ENCODE assay signal across 11 cellular contexts in genomic region chr12:57497223-57498142, GRCh38. TPM values are rescaled to one million over a fixed set of nuclear protein-coding genes. Genes with fewer than 3 reads are reported as not detected.
DNase-seq lines count a peak whose midpoint lies in the region; ATAC-seq and TF ChIP-seq lines count a peak whose summit lies in the region.
"Had no signal": no experiment of that assay in that cellular context is flagged by ENCODE, and none has a peak within 500 bp of the region (broad histone marks: within the 10 kb centered on the region; RNA-seq: fewer than 3 reads in every experiment).

No MANE protein-coding gene starts in this region.

- H3K36me3 Mint-ChIP-seq in activated T-cell treated with anti-CD3 and anti-CD28 coated beads, Interleukin-2, amount 50 U/mL, for 72 hours (ENCODE audit: insufficient read depth in 2 of 2): peaks cover 31 to 66% of the 10 kb centered on the region in 2 donors
- peaks cover 61% of the 10 kb centered on the region for H3K36me3 Mint-ChIP-seq in activated naive CD8-positive, alpha-beta T cell treated with anti-CD3 and anti-CD28 coated beads, Interleukin-2, amount 10 ng/mL, durations not matched to agents 7 days and 5 days
- H3K36me3 Mint-ChIP-seq in progenitor cell of endocrine pancreas (ENCODE audit: insufficient read depth): peaks cover 51% of the 10 kb centered on the region

- no peak for ATAC-seq in activated T-cell treated with anti-CD3 and anti-CD28 coated beads, Interleukin-2, amount 50 U/mL, for 72 hours (replicated peaks in 1 of 2)
- ATAC-seq in activated naive CD8-positive, alpha-beta T cell treated with anti-CD3 and anti-CD28 coated beads, Interleukin-2, amount 10 ng/mL, durations not matched to agents 7 days and 5 days (ENCODE audit: low read depth): no peak
- ATAC-seq in GM21529 (IDR thresholded peaks at IDR 0.05; ENCODE audit: unreplicated experiment): no peak

- H3K4me3 Mint-ChIP-seq in activated T-cell treated with anti-CD3 and anti-CD28 coated beads, Interleukin-2, amount 50 U/mL, for 72 hours: no peak overlapping the region
- H3K4me3 Mint-ChIP-seq in activated naive CD8-positive, alpha-beta T cell treated with anti-CD3 and anti-CD28 coated beads, Interleukin-2, amount 10 ng/mL, durations not matched to agents 7 days and 5 days: no peak overlapping the region
- no peak overlapping the region for H3K4me3 Mint-ChIP-seq in progenitor cell of endocrine pancreas (ENCODE audit: low read depth)

- no peak for DNase-seq in activated T-cell treated with anti-CD3 and anti-CD28 coated beads, Interleukin-2, amount 50 U/mL, for 72 hours
- no peak for DNase-seq in activated T-cell treated with anti-CD3 and anti-CD28 coated beads, Interleukin-2, amount 50 U/mL, for 1 hour
- no peak for DNase-seq in activated naive CD8-positive, alpha-beta T cell treated with anti-CD3 and anti-CD28 coated beads, Interleukin-2, amount 10 ng/mL, durations not matched to agents 7 days and 5 days
- DNase-seq in progenitor cell of endocrine pancreas (ENCODE audit: low spot score, unreplicated experiment) (no peak), GM13976 (ENCODE audit: low spot score) (no peak)
- DNase-seq: activated CD8-positive, alpha-beta memory T cell treated with anti-CD3 and anti-CD28 coated beads for 24 hours; adrenal gland; cortex of kidney; DMS53; Kasumi-1 had no signal

- in situ Hi-C loops in GM13976 (cut with MboI; ENCODE audit: low sequenced_read_pairs, unreplicated experiment): no loop called here

- H3K9me3 Mint-ChIP-seq in activated T-cell treated with anti-CD3 and anti-CD28 coated beads, Interleukin-2, amount 50 U/mL, for 72 hours: no peaks in the 10 kb centered on the region
- peaks cover 5% of the 10 kb centered on the region for H3K9me3 Mint-ChIP-seq in activated naive CD8-positive, alpha-beta T cell treated with anti-CD3 and anti-CD28 coated beads, Interleukin-2, amount 10 ng/mL, durations not matched to agents 7 days and 5 days
- H3K9me3 Mint-ChIP-seq in progenitor cell of endocrine pancreas (ENCODE audit: low read depth): peaks cover 2% of the 10 kb centered on the region

- no peaks in the 10 kb centered on the region for H3K27me3 Mint-ChIP-seq in activated T-cell treated with anti-CD3 and anti-CD28 coated beads, Interleukin-2, amount 50 U/mL, for 72 hours (ENCODE audit: low read depth)
- H3K27me3 Mint-ChIP-seq in activated naive CD8-positive, alpha-beta T cell treated with anti-CD3 and anti-CD28 coated beads, Interleukin-2, amount 10 ng/mL, durations not matched to agents 7 days and 5 days: no peaks in the 10 kb centered on the region
- H3K27me3 Mint-ChIP-seq in progenitor cell of endocrine pancreas: no peaks in the 10 kb centered on the region

- TF ChIP-seq CTCF in progenitor cell of endocrine pancreas (IDR thresholded peaks at IDR 0.05; ENCODE audit: unreplicated experiment) (no peak), GM13976 (IDR thresholded peaks at IDR 0.05; ENCODE audit: borderline replicate concordance, control extremely low read depth, extremely low read depth, insufficient read depth, missing control alignments) (no peak)

- H3K27ac Mint-ChIP-seq in activated T-cell treated with anti-CD3 and anti-CD28 coated beads, Interleukin-2, amount 50 U/mL, for 72 hours: peak overlapping the region; percentile 17
- H3K27ac Mint-ChIP-seq in activated naive CD8-positive, alpha-beta T cell treated with anti-CD3 and anti-CD28 coated beads, Interleukin-2, amount 10 ng/mL, durations not matched to agents 7 days and 5 days: peak overlapping the region; percentile 47
- peak overlapping the region; percentile 49 for H3K27ac Mint-ChIP-seq in progenitor cell of endocrine pancreas

- H3K4me1 Mint-ChIP-seq in activated T-cell treated with anti-CD3 and anti-CD28 coated beads, Interleukin-2, amount 50 U/mL, for 72 hours (ENCODE audit: low read depth): peaks cover 16% of the 10 kb centered on the region
- H3K4me1 Mint-ChIP-seq in activated naive CD8-positive, alpha-beta T cell treated with anti-CD3 and anti-CD28 coated beads, Interleukin-2, amount 10 ng/mL, durations not matched to agents 7 days and 5 days: peaks cover 18% of the 10 kb centered on the region
- H3K4me1 Mint-ChIP-seq in progenitor cell of endocrine pancreas (ENCODE audit: low read depth): no peaks in the 10 kb centered on the region

- POLR2A ChIA-PET in activated naive CD8-positive, alpha-beta T cell treated with anti-CD3 and anti-CD28 coated beads, Interleukin-2, amount 10 ng/mL, durations not matched to agents 7 days and 5 days (lab: Charles Lee): interaction anchor here (0.6 to 1.4 kb wide), 5 partner anchors 9 to 32 kb away, joined by 3 to 4 read pairs (median 3); no protein-coding TSS in a partner anchor

RNA-seq across cellular contexts. Expression of gene MARS1, which starts 9.6 kb away (rescaled TPM):
- 100 to 1,000 TPM; 575 to 653 TPM for total RNA-seq in activated T-cell treated with anti-CD3 and anti-CD28 coated beads, Interleukin-2, amount 50 U/mL, for 72 hours
- 100 to 1,000 TPM; 293 to 306 TPM for total RNA-seq in activated naive CD8-positive, alpha-beta T cell treated with anti-CD3 and anti-CD28 coated beads, Interleukin-2, amount 10 ng/mL, durations not matched to agents 7 days and 5 days
- total RNA-seq in progenitor cell of endocrine pancreas: 290 and 318 TPM in 2 replicates

RNA-seq across cellular contexts. Expression of gene ARHGAP9, which starts 17.8 kb away (rescaled TPM):
- 100 to 1,000 TPM; 119 to 153 TPM for total RNA-seq in activated T-cell treated with anti-CD3 and anti-CD28 coated beads, Interleukin-2, amount 50 U/mL, for 72 hours
- 100 to 1,000 TPM; 282 to 304 TPM for total RNA-seq in activated naive CD8-positive, alpha-beta T cell treated with anti-CD3 and anti-CD28 coated beads, Interleukin-2, amount 10 ng/mL, durations not matched to agents 7 days and 5 days
- 2.6 and 2.8 TPM in 2 replicates for total RNA-seq in progenitor cell of endocrine pancreas

RNA-seq across cellular contexts. Expression of gene DDIT3, which starts 22.8 kb away (rescaled TPM):
- total RNA-seq in activated T-cell treated with anti-CD3 and anti-CD28 coated beads, Interleukin-2, amount 50 U/mL, for 72 hours: 10 to 100 TPM; 64.6 to 71.7 TPM
- 10 to 100 TPM; 34.4 to 37.2 TPM for total RNA-seq in activated naive CD8-positive, alpha-beta T cell treated with anti-CD3 and anti-CD28 coated beads, Interleukin-2, amount 10 ng/mL, durations not matched to agents 7 days and 5 days
- total RNA-seq in progenitor cell of endocrine pancreas: 15.7 and 18.5 TPM in 2 replicates

RNA-seq across cellular contexts. Expression of gene MBD6, which starts 25.1 kb away (rescaled TPM):
- 100 to 1,000 TPM; 131 to 148 TPM for total RNA-seq in activated T-cell treated with anti-CD3 and anti-CD28 coated beads, Interleukin-2, amount 50 U/mL, for 72 hours
- total RNA-seq in activated naive CD8-positive, alpha-beta T cell treated with anti-CD3 and anti-CD28 coated beads, Interleukin-2, amount 10 ng/mL, durations not matched to agents 7 days and 5 days: 10 to 100 TPM; 94.2 to 96.7 TPM
- total RNA-seq in progenitor cell of endocrine pancreas: 158 and 159 TPM in 2 replicates

RNA-seq across cellular contexts. Expression of gene GLI1, which starts 37.9 kb away (rescaled TPM):
- total RNA-seq in activated T-cell treated with anti-CD3 and anti-CD28 coated beads, Interleukin-2, amount 50 U/mL, for 72 hours: 1 to 10 TPM in 1 of 2 donors, under 1 TPM in 1; 0.21 to 1.3 TPM
- total RNA-seq in activated naive CD8-positive, alpha-beta T cell treated with anti-CD3 and anti-CD28 coated beads, Interleukin-2, amount 10 ng/mL, durations not matched to agents 7 days and 5 days: under 1 TPM; 0.54 to 0.86 TPM
- 0.89 and 0.91 TPM in 2 replicates for total RNA-seq in progenitor cell of endocrine pancreas

Comparison
In these comparisons a context has a peak if more than half of its experiments do, and no peak if none do; other contexts are left out.
1. RNA of gene ARHGAP9, which starts 17.8 kb away (total RNA-seq): 282 to 304 TPM in activated naive CD8-positive, alpha-beta T cell treated with anti-CD3 and anti-CD28 coated beads, Interleukin-2, amount 10 ng/mL, durations not matched to agents 7 days and 5 days and 119 to 153 TPM in activated T-cell treated with anti-CD3 and anti-CD28 coated beads, Interleukin-2, amount 50 U/mL, for 72 hours; 2.6 to 2.8 TPM in progenitor cell of endocrine pancreas; every median in the first group is over 10 times any median in the second.
2. Peak in every context shown above with its lines, with median percentiles within 50 percentile points of each other: H3K27ac Mint-ChIP-seq.